In genomic region chr17:44053130-44053872, GRCh38 we compare ENCODE assay signal across 10 cellular contexts. TPM values are rescaled to one million over a fixed set of nuclear protein-coding genes. Genes with fewer than 3 reads are reported as not detected.
A peak's percentile ranks its signal among the peaks of the same experiment; 100 is the strongest.
DNase-seq lines count a peak whose midpoint lies in the region; ATAC-seq and TF ChIP-seq lines count a peak whose summit lies in the region.
"Had no signal": no experiment of that assay in that cellular context is flagged by ENCODE, and none has a peak within 500 bp of the region (broad histone marks: within the 10 kb centered on the region; RNA-seq: fewer than 3 reads in every experiment).

No MANE protein-coding gene starts in this region.

- TF ChIP-seq CTCF in brain (conservative IDR thresholded peaks at IDR 0.05) = no peak

- H3K27me3 ChIP-seq in naive thymus-derived CD4-positive, alpha-beta T cell (ENCODE audit: control insufficient read depth in 2 of 2, insufficient read depth in 2 of 2, low read length in 2 of 2) = no peaks in the 10 kb centered on the region
- H3K27me3 ChIP-seq: sigmoid colon had no signal

- CTCF ChIA-PET in naive thymus-derived CD4-positive, alpha-beta T cell (lab: Charles Lee) = interaction anchor here (0.9 kb wide), 1 partner anchor 12 kb away, joined by 5 read pairs; no protein-coding TSS in a partner anchor

- peaks cover 20% of the 10 kb centered on the region for H3K4me1 Mint-ChIP-seq in brain
- peaks cover 7 to 22% (median 17%) of the 10 kb centered on the region in 7 donors for H3K4me1 Mint-ChIP-seq in naive thymus-derived CD4-positive, alpha-beta T cell

- no peak for ATAC-seq in naive thymus-derived CD4-positive, alpha-beta T cell
- ATAC-seq: activated T-helper 17 cell treated with anti-CD3 and anti-CD28 coated beads, Interleukin-2, amount 50 U/mL, for 72 hours had no signal

- H3K27ac Mint-ChIP-seq in brain = peak overlapping the region in 3 of 5 experiments; percentile 5 to 69 (median 54)
- peak overlapping the region in 5 of 9 donors; percentile 16 to 77 (median 35) for H3K27ac Mint-ChIP-seq in naive thymus-derived CD4-positive, alpha-beta T cell
- H3K27ac Mint-ChIP-seq: activated T-helper 17 cell treated with anti-CD3 and anti-CD28 coated beads, Interleukin-2, amount 50 U/mL, for 72 hours had no signal

- H3K9me3 Mint-ChIP-seq in brain = no peaks in the 10 kb centered on the region
- H3K9me3 Mint-ChIP-seq in naive thymus-derived CD4-positive, alpha-beta T cell = no peaks in the 10 kb centered on the region
- H3K9me3 Mint-ChIP-seq: activated T-helper 17 cell treated with anti-CD3 and anti-CD28 coated beads, Interleukin-2, amount 50 U/mL, for 72 hours had no signal

- POLR2A ChIA-PET in naive thymus-derived CD4-positive, alpha-beta T cell (lab: Charles Lee) = no interaction called here

- no peaks in the 10 kb centered on the region for H3K27me3 Mint-ChIP-seq in brain
- H3K27me3 Mint-ChIP-seq in naive thymus-derived CD4-positive, alpha-beta T cell = no peaks in the 10 kb centered on the region
- H3K27me3 Mint-ChIP-seq: activated T-helper 17 cell treated with anti-CD3 and anti-CD28 coated beads, Interleukin-2, amount 50 U/mL, for 72 hours had no signal

- H3K27ac ChIP-seq in naive thymus-derived CD4-positive, alpha-beta T cell (ENCODE audit: low read depth, low read length) = no peak overlapping the region

- peak; percentile 22 for DNase-seq in DMS79 (lab: John Stamatoyannopoulos, UW)
- peak; percentile 58 for DNase-seq in NCI-H2029 (lab: John Stamatoyannopoulos, UW)
- DNase-seq in naive thymus-derived CD4-positive, alpha-beta T cell = no peak
- no peak for DNase-seq in NK-92 treated with Interleukin-12 subunit alpha and Interleukin-12 subunit beta, amount 100 ng/mL, for 24 hours (lab: John Stamatoyannopoulos, UW)
- no peak for DNase-seq in T-helper 2 cell
- DNase-seq in effector CD4-positive, alpha-beta T cell = no peak
- DNase-seq: activated CD4-positive, alpha-beta T cell treated with anti-CD3 and anti-CD28 coated beads for 1 hour; sigmoid colon had no signal

- intact Hi-C loops in naive thymus-derived CD4-positive, alpha-beta T cell (cut with micrococcal nuclease) = no loop called here

- no peak overlapping the region for H3K4me3 ChIP-seq in naive thymus-derived CD4-positive, alpha-beta T cell (ENCODE audit: low read length)
- H3K4me3 ChIP-seq: sigmoid colon had no signal

- H3K4me1 ChIP-seq in naive thymus-derived CD4-positive, alpha-beta T cell (ENCODE audit: control insufficient read depth in 2 of 2, insufficient read depth in 2 of 2, low read length in 2 of 2) = peaks cover 0 to 5% of the 10 kb centered on the region in 2 donors

- peaks cover 67% of the 10 kb centered on the region for H3K36me3 Mint-ChIP-seq in brain
- peaks cover 0 to 18% (median 11%) of the 10 kb centered on the region in 5 donors for H3K36me3 Mint-ChIP-seq in naive thymus-derived CD4-positive, alpha-beta T cell

- no peak overlapping the region for H3K4me3 Mint-ChIP-seq in brain
- H3K4me3 Mint-ChIP-seq in naive thymus-derived CD4-positive, alpha-beta T cell = no peak overlapping the region
- H3K4me3 Mint-ChIP-seq: activated T-helper 17 cell treated with anti-CD3 and anti-CD28 coated beads, Interleukin-2, amount 50 U/mL, for 72 hours had no signal

- peaks cover 4 to 68% (median 10%) of the 10 kb centered on the region in 3 experiments for H3K36me3 ChIP-seq in naive thymus-derived CD4-positive, alpha-beta T cell (ENCODE audit: control insufficient read depth in 2 of 3, insufficient read depth in 3 of 3, low read length in 3 of 3)

- H3K9me3 ChIP-seq in naive thymus-derived CD4-positive, alpha-beta T cell (ENCODE audit: control insufficient read depth in 2 of 3, low read length in 3 of 3) = no peaks in the 10 kb centered on the region
- H3K9me3 ChIP-seq: sigmoid colon had no signal

RNA-seq across cellular contexts. Expression of gene LSM12, which starts 13.2 kb away (rescaled TPM):
- 45.1 TPM for polyA plus RNA-seq in brain (ENCODE audit: insufficient read depth, low read depth, low replicate concordance)
- 10 to 100 TPM; 29.3 to 67.9 (median 33.2) TPM for total RNA-seq in naive thymus-derived CD4-positive, alpha-beta T cell
- 10 to 100 TPM; 69.5 to 72.5 TPM for polyA plus RNA-seq in naive thymus-derived CD4-positive, alpha-beta T cell

RNA-seq across cellular contexts. Expression of gene G6PC3, which starts 17.2 kb away (rescaled TPM):
- polyA plus RNA-seq in brain (ENCODE audit: insufficient read depth, low read depth, low replicate concordance) = 187 TPM
- 10 to 100 TPM in 4 of 5 experiments, 1 to 10 TPM in 1; 9.4 to 25.8 (median 13.9) TPM for total RNA-seq in naive thymus-derived CD4-positive, alpha-beta T cell
- 10 to 100 TPM; 18.3 to 18.5 TPM for polyA plus RNA-seq in naive thymus-derived CD4-positive, alpha-beta T cell

RNA-seq across cellular contexts. Expression of gene TMEM101, which starts 38.5 kb away (rescaled TPM):
- polyA plus RNA-seq in brain (ENCODE audit: insufficient read depth, low read depth, low replicate concordance) = 34.5 TPM
- 10 to 100 TPM; 12.1 to 32.0 (median 30.5) TPM for total RNA-seq in naive thymus-derived CD4-positive, alpha-beta T cell
- polyA plus RNA-seq in naive thymus-derived CD4-positive, alpha-beta T cell = 10 to 100 TPM; 33.8 to 36.0 TPM

RNA-seq across cellular contexts. Expression of gene NAGS, which starts 48.9 kb away (rescaled TPM):
- polyA plus RNA-seq in brain (ENCODE audit: insufficient read depth, low read depth, low replicate concordance) = 1.2 TPM
- total RNA-seq in naive thymus-derived CD4-positive, alpha-beta T cell = 1 to 10 TPM in 2 of 5 experiments, under 1 TPM in 3; 0.19 to 1.9 (median 0.20) TPM
- 1 to 10 TPM in 1 of 2 donors, under 1 TPM in 1; 0.41 to 2.6 TPM for polyA plus RNA-seq in naive thymus-derived CD4-positive, alpha-beta T cell

Comparison
In these comparisons a context has a peak if more than half of its experiments do, and no peak if none do; other contexts are left out.
1. DNase-seq: peak in DMS79 (single experiment) and NCI-H2029 (single experiment); none in naive thymus-derived CD4-positive, alpha-beta T cell (0 of 9), NK-92 treated with Interleukin-12 subunit alpha and Interleukin-12 subunit beta, amount 100 ng/mL, for 24 hours (single experiment), T-helper 2 cell (0 of 5) and effector CD4-positive, alpha-beta T cell (single experiment).